Comparison of ENCODE assay signal across 1 cellular context in the genomic region with DNA sequence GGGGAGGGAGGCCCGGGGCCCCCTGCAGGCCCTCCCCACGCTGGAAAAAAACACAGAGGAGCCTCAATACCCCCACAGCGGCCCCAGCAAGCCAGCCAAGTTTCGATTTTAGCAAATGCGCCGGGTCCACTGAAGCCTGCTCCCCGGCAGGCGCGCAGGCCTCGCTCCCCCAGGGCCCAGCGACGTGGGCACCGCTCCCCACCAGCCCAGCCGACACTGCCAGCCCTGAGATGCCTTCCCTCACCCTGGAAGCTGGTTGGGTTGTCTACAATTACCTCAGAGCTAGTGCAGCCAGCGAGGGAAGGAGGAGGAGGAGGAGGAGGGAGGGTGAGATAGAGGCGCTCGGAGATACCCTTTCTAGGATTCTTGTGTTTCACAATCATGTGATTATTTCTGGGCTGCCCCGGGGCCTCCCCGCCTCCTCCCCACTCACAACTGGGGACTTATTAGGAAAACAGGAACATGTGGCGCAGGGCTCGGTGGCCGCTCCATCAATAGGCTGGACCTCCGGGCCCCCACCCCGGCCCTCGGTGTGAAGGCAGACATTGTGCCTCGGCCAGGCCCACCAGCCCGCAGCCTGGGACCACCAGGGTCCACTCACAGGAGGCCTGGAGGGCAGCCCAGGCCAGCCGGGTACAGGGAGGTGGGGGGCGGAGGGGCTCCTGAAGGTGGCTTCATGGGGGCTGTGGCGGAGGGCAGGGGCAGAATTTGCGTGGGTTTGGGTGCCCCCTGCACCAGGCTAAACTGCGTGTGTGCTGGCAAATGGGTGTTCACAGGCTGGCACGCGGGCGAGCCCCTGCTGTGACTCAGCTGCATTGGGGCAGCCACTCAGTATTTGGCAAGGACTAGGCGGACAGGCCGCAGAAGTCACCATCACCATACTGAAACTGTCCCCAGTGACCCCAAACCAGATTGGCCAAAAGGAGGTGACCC.
TF ChIP-seq lines count a peak whose summit lies in the region.

No MANE protein-coding gene starts in this region.

TF ChIP-seq in WTC11, 78 proteins besides CTCF, POLR2A, EP300 and RAD21 (continued from another document):
- TF ChIP-seq, protein P1, sequence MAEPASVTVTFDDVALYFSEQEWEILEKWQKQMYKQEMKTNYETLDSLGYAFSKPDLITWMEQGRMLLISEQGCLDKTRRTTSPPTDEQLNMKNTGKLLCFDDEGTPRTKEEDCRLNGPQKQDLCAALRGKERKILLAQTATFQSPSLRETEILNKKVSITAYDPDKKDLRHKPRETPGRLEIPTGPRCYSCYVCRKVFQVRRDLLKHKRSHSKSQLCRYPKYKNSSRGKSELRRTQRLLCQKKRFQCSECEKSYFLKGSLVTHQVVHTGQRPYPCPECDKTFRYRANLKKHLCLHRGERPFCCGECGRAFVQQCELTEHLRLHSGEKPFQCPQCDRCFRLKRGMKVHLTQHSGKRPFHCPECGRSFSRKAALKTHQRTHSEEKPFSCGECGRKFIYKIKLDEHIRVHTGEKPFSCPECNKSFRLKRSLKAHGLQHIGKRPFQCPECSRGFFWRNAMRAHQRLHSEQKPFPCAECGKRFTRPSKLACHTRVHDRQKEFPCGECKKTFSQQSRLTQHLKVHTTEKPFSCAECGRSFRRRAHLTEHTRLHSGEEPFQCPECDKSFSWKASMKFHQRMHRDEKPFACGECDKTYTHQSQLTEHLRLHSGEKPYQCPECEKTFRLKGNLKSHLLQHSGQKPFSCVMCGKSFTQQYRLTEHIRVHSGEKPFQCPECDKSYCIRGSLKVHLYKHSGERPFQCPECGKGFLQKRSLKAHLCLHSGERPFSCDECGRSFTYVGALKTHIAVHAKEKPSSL (CRISPR knock-in tag; conservative IDR thresholded peaks at IDR 0.05): no peak
